16 cellular contexts compared by ENCODE assay signal in the genomic region with DNA sequence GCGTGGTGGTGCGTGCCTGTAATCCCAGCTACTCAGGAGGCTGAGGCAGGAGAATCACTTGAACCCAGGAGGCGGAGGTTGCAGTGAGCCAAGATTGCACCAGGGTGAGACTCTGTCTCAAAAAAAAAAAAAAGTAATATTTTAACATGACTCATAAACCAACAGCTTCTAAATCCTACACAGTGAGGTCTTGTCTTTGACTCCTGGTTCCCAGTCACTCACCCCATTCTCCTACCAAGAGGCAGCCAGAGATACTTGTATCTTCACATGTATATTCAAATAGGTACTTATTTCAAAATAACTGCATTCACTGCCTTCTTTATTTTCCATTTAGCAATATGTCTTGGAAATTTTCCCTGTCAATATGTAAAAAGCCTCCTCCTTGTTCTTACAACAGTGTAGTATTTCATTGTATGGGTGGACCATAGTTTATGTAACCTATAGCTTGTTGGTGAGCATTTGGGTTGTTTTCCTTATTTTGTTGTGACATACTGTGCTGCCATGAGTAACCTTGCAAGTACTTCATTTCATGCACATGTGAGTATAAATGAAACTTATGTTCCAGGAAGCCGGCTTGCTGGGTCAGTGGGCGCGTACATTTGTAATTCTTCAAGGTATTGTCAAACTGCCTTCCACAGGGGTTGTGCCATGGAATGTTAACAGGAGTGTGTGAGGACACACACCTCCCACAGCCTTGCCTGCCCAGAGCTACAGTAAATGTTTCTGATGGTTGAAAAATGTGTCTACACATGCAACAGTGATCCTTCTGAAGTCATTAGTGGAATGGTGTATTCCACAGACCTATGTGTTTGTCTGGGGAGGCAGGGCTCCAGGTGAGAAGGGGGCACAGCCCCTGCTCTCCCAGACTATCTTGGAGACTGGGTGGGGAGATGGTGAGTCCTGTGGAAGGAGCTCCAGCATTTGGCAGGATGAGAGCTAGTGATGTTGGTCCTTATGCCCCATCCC. TPM values are rescaled to one million over a fixed set of nuclear protein-coding genes. Genes with fewer than 3 reads are reported as not detected.
A peak's percentile ranks its signal among the peaks of the same experiment; 100 is the strongest.
DNase-seq lines count a peak whose midpoint lies in the region; ATAC-seq and TF ChIP-seq lines count a peak whose summit lies in the region.
"Had no signal": no experiment of that assay in that cellular context is flagged by ENCODE, and none has a peak within 500 bp of the region (broad histone marks: within the 10 kb centered on the region; RNA-seq: fewer than 3 reads in every experiment).

No MANE protein-coding gene starts in this region.

- H2AFZ ChIP-seq in osteoblast (ENCODE audit: low read length) = no peak overlapping the region

- no peak for TF ChIP-seq CTCF in osteoblast (IDR thresholded peaks at IDR 0.05; ENCODE audit: extremely low read depth, low read depth, low read length)
- TF ChIP-seq CTCF in right atrium auricular region (IDR thresholded peaks at IDR 0.05) = no peak

- no peaks in the 10 kb centered on the region for H3K9me3 ChIP-seq in osteoblast (ENCODE audit: low read depth, low read length)
- no peaks in the 10 kb centered on the region for H3K9me3 ChIP-seq in right atrium auricular region
- H3K9me3 ChIP-seq: body of pancreas, pancreas, vagina had no signal

- no peak overlapping the region for H3K4me2 ChIP-seq in osteoblast (ENCODE audit: insufficient read depth, low read length)
- H3K4me2 ChIP-seq: smooth muscle cell had no signal

- ATAC-seq in activated naive CD8-positive, alpha-beta T cell treated with anti-CD3 and anti-CD28 coated beads, Interleukin-2, amount 10 ng/mL, durations not matched to agents 7 days and 5 days (ENCODE audit: low read depth) = no peak
- ATAC-seq: body of pancreas, left colon, pancreas had no signal

- no peaks in the 10 kb centered on the region for H3K79me2 ChIP-seq in osteoblast (ENCODE audit: insufficient read depth, low read length)

- H3K27ac ChIP-seq in osteoblast (ENCODE audit: low read depth, low read length) (no peak overlapping the region), right atrium auricular region (no peak overlapping the region)
- H3K27ac ChIP-seq: body of pancreas, dorsolateral prefrontal cortex, pancreas, vagina had no signal

- H3K4me3 ChIP-seq in osteoblast (ENCODE audit: insufficient read depth, low read length) (no peak overlapping the region), right atrium auricular region (no peak overlapping the region)
- H3K4me3 ChIP-seq: body of pancreas, dorsolateral prefrontal cortex, pancreas, smooth muscle cell, vagina had no signal

- peaks cover 8% of the 10 kb centered on the region for H3K27me3 Mint-ChIP-seq in activated T-cell treated with anti-CD3 and anti-CD28 coated beads, Interleukin-2, amount 50 U/mL, for 24 hours
- H3K27me3 Mint-ChIP-seq in activated naive CD8-positive, alpha-beta T cell treated with anti-CD3 and anti-CD28 coated beads, Interleukin-2, amount 10 ng/mL, durations not matched to agents 7 days and 5 days = peaks cover 2% of the 10 kb centered on the region

- POLR2A ChIA-PET in activated naive CD8-positive, alpha-beta T cell treated with anti-CD3 and anti-CD28 coated beads, Interleukin-2, amount 10 ng/mL, durations not matched to agents 7 days and 5 days (lab: Charles Lee) = no interaction called here

- no peaks in the 10 kb centered on the region for H3K36me3 ChIP-seq in osteoblast (ENCODE audit: insufficient read depth, low read length)
- no peaks in the 10 kb centered on the region for H3K36me3 ChIP-seq in right atrium auricular region
- H3K36me3 ChIP-seq: pancreas, vagina had no signal

- DNase-seq in activated T-cell treated with anti-CD3 and anti-CD28 coated beads, Interleukin-2, amount 50 U/mL, for 24 hours = no peak
- DNase-seq in activated T-cell treated with anti-CD3 and anti-CD28 coated beads for 4 hours (no peak), HT1080 (ENCODE audit: low read depth) (peak; percentile 66), osteoblast (ENCODE audit: insufficient read length, low spot score, missing footprints) (peak; percentile 73), right atrium auricular region (ENCODE audit: low spot score) (no peak), NCI-H1417 (lab: John Stamatoyannopoulos, UW) (no peak), AG08395 (ENCODE audit: low spot score) (no peak)
- DNase-seq in activated naive CD8-positive, alpha-beta T cell treated with anti-CD3 and anti-CD28 coated beads, Interleukin-2, amount 10 ng/mL, durations not matched to agents 7 days and 5 days = no peak
- DNase-seq: body of pancreas, COR-L47, left colon, NCI-H1092 had no signal

- no peaks in the 10 kb centered on the region for H3K36me3 Mint-ChIP-seq in activated T-cell treated with anti-CD3 and anti-CD28 coated beads, Interleukin-2, amount 50 U/mL, for 24 hours (ENCODE audit: low read depth)
- no peaks in the 10 kb centered on the region for H3K36me3 Mint-ChIP-seq in activated naive CD8-positive, alpha-beta T cell treated with anti-CD3 and anti-CD28 coated beads, Interleukin-2, amount 10 ng/mL, durations not matched to agents 7 days and 5 days

- no peaks in the 10 kb centered on the region for H4K20me1 ChIP-seq in osteoblast (ENCODE audit: insufficient read depth, low read length)

- H3K4me1 Mint-ChIP-seq in activated T-cell treated with anti-CD3 and anti-CD28 coated beads, Interleukin-2, amount 50 U/mL, for 24 hours (ENCODE audit: low read depth) = peaks cover 67% of the 10 kb centered on the region
- H3K4me1 Mint-ChIP-seq in activated naive CD8-positive, alpha-beta T cell treated with anti-CD3 and anti-CD28 coated beads, Interleukin-2, amount 10 ng/mL, durations not matched to agents 7 days and 5 days = peaks cover 24% of the 10 kb centered on the region

- no peaks in the 10 kb centered on the region for H3K27me3 ChIP-seq in osteoblast (ENCODE audit: insufficient read depth, low read length)
- no peaks in the 10 kb centered on the region for H3K27me3 ChIP-seq in right atrium auricular region
- H3K27me3 ChIP-seq: body of pancreas, dorsolateral prefrontal cortex, pancreas, vagina had no signal

- no peaks in the 10 kb centered on the region for H3K4me1 ChIP-seq in osteoblast (ENCODE audit: insufficient read depth, low read length)
- H3K4me1 ChIP-seq in right atrium auricular region = no peaks in the 10 kb centered on the region
- H3K4me1 ChIP-seq: body of pancreas, pancreas, vagina had no signal

- H3K27ac Mint-ChIP-seq in activated T-cell treated with anti-CD3 and anti-CD28 coated beads, Interleukin-2, amount 50 U/mL, for 24 hours = peak overlapping the region; percentile 94
- peak overlapping the region; percentile 31 for H3K27ac Mint-ChIP-seq in activated naive CD8-positive, alpha-beta T cell treated with anti-CD3 and anti-CD28 coated beads, Interleukin-2, amount 10 ng/mL, durations not matched to agents 7 days and 5 days

- peak overlapping the region; percentile 50 for H3K4me3 Mint-ChIP-seq in activated T-cell treated with anti-CD3 and anti-CD28 coated beads, Interleukin-2, amount 50 U/mL, for 24 hours
- H3K4me3 Mint-ChIP-seq in activated naive CD8-positive, alpha-beta T cell treated with anti-CD3 and anti-CD28 coated beads, Interleukin-2, amount 10 ng/mL, durations not matched to agents 7 days and 5 days = no peak overlapping the region

- no peaks in the 10 kb centered on the region for H3K9me3 Mint-ChIP-seq in activated T-cell treated with anti-CD3 and anti-CD28 coated beads, Interleukin-2, amount 50 U/mL, for 24 hours
- H3K9me3 Mint-ChIP-seq in activated naive CD8-positive, alpha-beta T cell treated with anti-CD3 and anti-CD28 coated beads, Interleukin-2, amount 10 ng/mL, durations not matched to agents 7 days and 5 days = no peaks in the 10 kb centered on the region

RNA-seq across cellular contexts. Expression of a gene that starts 47.9 kb away (rescaled TPM):
- 22.5 and 24.3 TPM in 2 replicates for total RNA-seq in HT1080 (2014; rRNA removed; shearing (Covaris generic))
- 16.3 and 17.5 TPM in 2 replicates for polyA plus RNA-seq in HT1080 (2015; cell fraction: cytosol; rRNA removed)
- polyA plus RNA-seq in HT1080 (2015; cell fraction: nucleus; rRNA removed) = 5.5 and 6.7 TPM in 2 replicates
- under 1 TPM; 0.45 to 0.61 TPM for total RNA-seq in activated naive CD8-positive, alpha-beta T cell treated with anti-CD3 and anti-CD28 coated beads, Interleukin-2, amount 10 ng/mL, durations not matched to agents 7 days and 5 days
- total RNA-seq in osteoblast (4.3 and 6.8 TPM in 2 replicates), right atrium auricular region (10 to 100 TPM in 1 of 2 donors, 1 to 10 TPM in 1; 4.0 to 16.8 TPM)

Comparison
In these comparisons a context has a peak if more than half of its experiments do, and no peak if none do; other contexts are left out.
1. DNase-seq: peak in HT1080 (single experiment) and osteoblast (single experiment); none in activated T-cell treated with anti-CD3 and anti-CD28 coated beads, Interleukin-2, amount 50 U/mL, for 24 hours (single experiment), activated T-cell treated with anti-CD3 and anti-CD28 coated beads for 4 hours (single experiment), activated naive CD8-positive, alpha-beta T cell treated with anti-CD3 and anti-CD28 coated beads, Interleukin-2, amount 10 ng/mL, durations not matched to agents 7 days and 5 days (single experiment), right atrium auricular region (single experiment), NCI-H1417 (0 of 3) and AG08395 (single experiment).